1 cellular context compared by ENCODE assay signal in the genomic region with DNA sequence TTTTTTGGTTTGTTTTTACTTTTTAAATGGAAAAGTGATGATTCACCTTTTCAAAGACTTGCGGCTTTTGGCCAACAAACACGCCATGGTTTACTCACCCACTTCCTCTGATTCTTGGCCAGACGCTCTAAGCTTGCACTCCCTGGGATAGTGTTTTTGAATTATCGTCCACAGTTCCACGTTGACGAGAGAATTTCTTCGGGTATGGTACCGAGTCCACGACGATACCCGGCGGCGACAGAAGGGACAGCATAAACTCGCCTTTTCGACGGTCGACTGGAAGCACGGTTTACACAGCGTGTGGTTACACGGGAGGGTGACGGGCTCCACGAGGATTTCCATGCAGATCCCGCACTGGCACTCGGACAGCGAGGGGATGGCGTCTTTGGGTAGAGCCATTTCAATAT.
TF ChIP-seq lines count a peak whose summit lies in the region.

No MANE protein-coding gene starts in this region.

TF ChIP-seq in HepG2, 621 proteins besides CTCF, POLR2A, EP300 and RAD21 (continued from another document and continues in another):
- TF ChIP-seq KIAA2018 (CRISPR knock-in tag; IDR thresholded peaks at IDR 0.05; ENCODE audit: borderline replicate concordance) (no peak), TMF1 (CRISPR knock-in tag; IDR thresholded peaks at IDR 0.05; ENCODE audit: low read depth) (no peak), BORCS8-MEF2B (CRISPR knock-in tag; IDR thresholded peaks at IDR 0.05) (no peak), MEIS1 (CRISPR knock-in tag; IDR thresholded peaks at IDR 0.05; ENCODE audit: borderline replicate concordance) (no peak), ZSCAN22 (CRISPR knock-in tag; IDR thresholded peaks at IDR 0.05) (no peak), SMAD3 (CRISPR knock-in tag; IDR thresholded peaks at IDR 0.05) (no peak), ZNF589 (CRISPR knock-in tag; conservative IDR thresholded peaks at IDR 0.05) (no peak), ZNF776 (CRISPR knock-in tag; IDR thresholded peaks at IDR 0.05) (no peak), WIZ (CRISPR knock-in tag; IDR thresholded peaks at IDR 0.05) (no peak), TFDP1 (CRISPR knock-in tag; IDR thresholded peaks at IDR 0.05; ENCODE audit: borderline replicate concordance) (0 out of 2 replicates have a peak, but pooled peaks have one; percentile 19), DMTF1 (CRISPR knock-in tag; IDR thresholded peaks at IDR 0.05) (no peak), ZNF777 (CRISPR knock-in tag; IDR thresholded peaks at IDR 0.05) (0 out of 2 replicates have a peak, but pooled peaks have one; percentile 14), SYNCRIP (IDR thresholded peaks at IDR 0.05; ENCODE audit: insufficient read depth, low read depth, low read length) (no peak), CHD2 (IDR thresholded peaks at IDR 0.05; ENCODE audit: low read depth, low read length) (no peak), HMGXB3 (CRISPR knock-in tag; IDR thresholded peaks at IDR 0.05; ENCODE audit: borderline replicate concordance) (no peak), HOXA7 (CRISPR knock-in tag; IDR thresholded peaks at IDR 0.05) (no peak)
- TF ChIP-seq, protein P1, sequence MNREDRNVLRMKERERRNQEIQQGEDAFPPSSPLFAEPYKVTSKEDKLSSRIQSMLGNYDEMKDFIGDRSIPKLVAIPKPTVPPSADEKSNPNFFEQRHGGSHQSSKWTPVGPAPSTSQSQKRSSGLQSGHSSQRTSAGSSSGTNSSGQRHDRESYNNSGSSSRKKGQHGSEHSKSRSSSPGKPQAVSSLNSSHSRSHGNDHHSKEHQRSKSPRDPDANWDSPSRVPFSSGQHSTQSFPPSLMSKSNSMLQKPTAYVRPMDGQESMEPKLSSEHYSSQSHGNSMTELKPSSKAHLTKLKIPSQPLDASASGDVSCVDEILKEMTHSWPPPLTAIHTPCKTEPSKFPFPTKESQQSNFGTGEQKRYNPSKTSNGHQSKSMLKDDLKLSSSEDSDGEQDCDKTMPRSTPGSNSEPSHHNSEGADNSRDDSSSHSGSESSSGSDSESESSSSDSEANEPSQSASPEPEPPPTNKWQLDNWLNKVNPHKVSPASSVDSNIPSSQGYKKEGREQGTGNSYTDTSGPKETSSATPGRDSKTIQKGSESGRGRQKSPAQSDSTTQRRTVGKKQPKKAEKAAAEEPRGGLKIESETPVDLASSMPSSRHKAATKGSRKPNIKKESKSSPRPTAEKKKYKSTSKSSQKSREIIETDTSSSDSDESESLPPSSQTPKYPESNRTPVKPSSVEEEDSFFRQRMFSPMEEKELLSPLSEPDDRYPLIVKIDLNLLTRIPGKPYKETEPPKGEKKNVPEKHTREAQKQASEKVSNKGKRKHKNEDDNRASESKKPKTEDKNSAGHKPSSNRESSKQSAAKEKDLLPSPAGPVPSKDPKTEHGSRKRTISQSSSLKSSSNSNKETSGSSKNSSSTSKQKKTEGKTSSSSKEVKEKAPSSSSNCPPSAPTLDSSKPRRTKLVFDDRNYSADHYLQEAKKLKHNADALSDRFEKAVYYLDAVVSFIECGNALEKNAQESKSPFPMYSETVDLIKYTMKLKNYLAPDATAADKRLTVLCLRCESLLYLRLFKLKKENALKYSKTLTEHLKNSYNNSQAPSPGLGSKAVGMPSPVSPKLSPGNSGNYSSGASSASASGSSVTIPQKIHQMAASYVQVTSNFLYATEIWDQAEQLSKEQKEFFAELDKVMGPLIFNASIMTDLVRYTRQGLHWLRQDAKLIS (CRISPR knock-in tag; IDR thresholded peaks at IDR 0.05) = no peak
- TF ChIP-seq, protein P2, sequence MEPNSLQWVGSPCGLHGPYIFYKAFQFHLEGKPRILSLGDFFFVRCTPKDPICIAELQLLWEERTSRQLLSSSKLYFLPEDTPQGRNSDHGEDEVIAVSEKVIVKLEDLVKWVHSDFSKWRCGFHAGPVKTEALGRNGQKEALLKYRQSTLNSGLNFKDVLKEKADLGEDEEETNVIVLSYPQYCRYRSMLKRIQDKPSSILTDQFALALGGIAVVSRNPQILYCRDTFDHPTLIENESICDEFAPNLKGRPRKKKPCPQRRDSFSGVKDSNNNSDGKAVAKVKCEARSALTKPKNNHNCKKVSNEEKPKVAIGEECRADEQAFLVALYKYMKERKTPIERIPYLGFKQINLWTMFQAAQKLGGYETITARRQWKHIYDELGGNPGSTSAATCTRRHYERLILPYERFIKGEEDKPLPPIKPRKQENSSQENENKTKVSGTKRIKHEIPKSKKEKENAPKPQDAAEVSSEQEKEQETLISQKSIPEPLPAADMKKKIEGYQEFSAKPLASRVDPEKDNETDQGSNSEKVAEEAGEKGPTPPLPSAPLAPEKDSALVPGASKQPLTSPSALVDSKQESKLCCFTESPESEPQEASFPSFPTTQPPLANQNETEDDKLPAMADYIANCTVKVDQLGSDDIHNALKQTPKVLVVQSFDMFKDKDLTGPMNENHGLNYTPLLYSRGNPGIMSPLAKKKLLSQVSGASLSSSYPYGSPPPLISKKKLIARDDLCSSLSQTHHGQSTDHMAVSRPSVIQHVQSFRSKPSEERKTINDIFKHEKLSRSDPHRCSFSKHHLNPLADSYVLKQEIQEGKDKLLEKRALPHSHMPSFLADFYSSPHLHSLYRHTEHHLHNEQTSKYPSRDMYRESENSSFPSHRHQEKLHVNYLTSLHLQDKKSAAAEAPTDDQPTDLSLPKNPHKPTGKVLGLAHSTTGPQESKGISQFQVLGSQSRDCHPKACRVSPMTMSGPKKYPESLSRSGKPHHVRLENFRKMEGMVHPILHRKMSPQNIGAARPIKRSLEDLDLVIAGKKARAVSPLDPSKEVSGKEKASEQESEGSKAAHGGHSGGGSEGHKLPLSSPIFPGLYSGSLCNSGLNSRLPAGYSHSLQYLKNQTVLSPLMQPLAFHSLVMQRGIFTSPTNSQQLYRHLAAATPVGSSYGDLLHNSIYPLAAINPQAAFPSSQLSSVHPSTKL (CRISPR knock-in tag; IDR thresholded peaks at IDR 0.05) = no peak
- TF ChIP-seq, protein P3, sequence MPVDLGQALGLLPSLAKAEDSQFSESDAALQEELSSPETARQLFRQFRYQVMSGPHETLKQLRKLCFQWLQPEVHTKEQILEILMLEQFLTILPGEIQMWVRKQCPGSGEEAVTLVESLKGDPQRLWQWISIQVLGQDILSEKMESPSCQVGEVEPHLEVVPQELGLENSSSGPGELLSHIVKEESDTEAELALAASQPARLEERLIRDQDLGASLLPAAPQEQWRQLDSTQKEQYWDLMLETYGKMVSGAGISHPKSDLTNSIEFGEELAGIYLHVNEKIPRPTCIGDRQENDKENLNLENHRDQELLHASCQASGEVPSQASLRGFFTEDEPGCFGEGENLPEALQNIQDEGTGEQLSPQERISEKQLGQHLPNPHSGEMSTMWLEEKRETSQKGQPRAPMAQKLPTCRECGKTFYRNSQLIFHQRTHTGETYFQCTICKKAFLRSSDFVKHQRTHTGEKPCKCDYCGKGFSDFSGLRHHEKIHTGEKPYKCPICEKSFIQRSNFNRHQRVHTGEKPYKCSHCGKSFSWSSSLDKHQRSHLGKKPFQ (CRISPR knock-in tag; IDR thresholded peaks at IDR 0.05; ENCODE audit: insufficient replicate concordance) = no peak
- TF ChIP-seq, protein P4, sequence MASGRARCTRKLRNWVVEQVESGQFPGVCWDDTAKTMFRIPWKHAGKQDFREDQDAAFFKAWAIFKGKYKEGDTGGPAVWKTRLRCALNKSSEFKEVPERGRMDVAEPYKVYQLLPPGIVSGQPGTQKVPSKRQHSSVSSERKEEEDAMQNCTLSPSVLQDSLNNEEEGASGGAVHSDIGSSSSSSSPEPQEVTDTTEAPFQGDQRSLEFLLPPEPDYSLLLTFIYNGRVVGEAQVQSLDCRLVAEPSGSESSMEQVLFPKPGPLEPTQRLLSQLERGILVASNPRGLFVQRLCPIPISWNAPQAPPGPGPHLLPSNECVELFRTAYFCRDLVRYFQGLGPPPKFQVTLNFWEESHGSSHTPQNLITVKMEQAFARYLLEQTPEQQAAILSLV (CRISPR knock-in tag; IDR thresholded peaks at IDR 0.05; ENCODE audit: borderline replicate concordance) = no peak
